35 cellular contexts compared by ENCODE assay signal in the genomic region with DNA sequence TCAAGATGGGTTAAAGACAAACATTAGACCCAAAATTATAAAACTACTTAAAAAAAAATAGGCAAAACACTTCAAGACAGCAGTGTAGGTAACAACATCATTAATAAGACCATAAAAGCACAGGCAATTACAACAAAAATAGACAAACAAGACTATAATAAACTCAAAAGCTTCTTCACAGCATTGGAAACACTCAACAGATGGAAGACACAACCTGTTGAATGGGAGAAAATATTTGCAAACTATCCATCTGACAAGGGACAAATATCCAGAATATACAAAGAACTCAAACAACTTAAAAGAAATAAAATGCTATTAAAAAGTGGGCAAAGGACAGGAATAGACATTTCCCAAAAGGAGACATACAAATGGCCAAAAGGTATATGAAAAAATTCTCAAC.
DNase-seq lines count a peak whose midpoint lies in the region; ATAC-seq and TF ChIP-seq lines count a peak whose summit lies in the region.
"Had no signal": no experiment of that assay in that cellular context is flagged by ENCODE, and none has a peak within 500 bp of the region (broad histone marks: within the 10 kb centered on the region; RNA-seq: fewer than 3 reads in every experiment).

No MANE protein-coding gene starts in this region.

- H3K9me3 Mint-ChIP-seq in activated CD4-positive, alpha-beta T cell treated with anti-CD3 and anti-CD28 coated beads, Interleukin-2, amount 10 ng/mL, durations not matched to agents 7 days and 5 days = no peaks in the 10 kb centered on the region
- peaks cover 21% of the 10 kb centered on the region for H3K9me3 Mint-ChIP-seq in activated naive CD4-positive, alpha-beta T cell treated with anti-CD3 and anti-CD28 coated beads, Interleukin-2, amount 50 U/mL, for 24 hours

- no peaks in the 10 kb centered on the region for H3K36me3 Mint-ChIP-seq in activated CD4-positive, alpha-beta T cell treated with anti-CD3 and anti-CD28 coated beads, Interleukin-2, amount 10 ng/mL, durations not matched to agents 7 days and 5 days (ENCODE audit: low read depth)
- H3K36me3 Mint-ChIP-seq in activated naive CD4-positive, alpha-beta T cell treated with anti-CD3 and anti-CD28 coated beads, Interleukin-2, amount 50 U/mL, for 24 hours = no peaks in the 10 kb centered on the region
- H3K36me3 Mint-ChIP-seq: CD14-positive monocyte; CD4-positive, alpha-beta memory T cell; CD4-positive, CD25-positive, alpha-beta regulatory T cell; CD8-positive, alpha-beta memory T cell; CD8-positive, alpha-beta T cell had no signal

- H3K36me3 ChIP-seq in HEK293 (ENCODE audit: control insufficient read depth in 2 of 2, insufficient read depth in 1 of 2, low read length in 2 of 2) (no peaks in the 10 kb centered on the region), urinary bladder (ENCODE audit: insufficient read depth) (no peaks in the 10 kb centered on the region)
- H3K36me3 ChIP-seq: BE2C; BLaER1; BLaER1 treated with 17β-estradiol and CSF1 and Interleukin-3, amounts not matched to agents 10 nM and 100 nM had no signal

- H3K27ac Mint-ChIP-seq in activated CD4-positive, alpha-beta T cell treated with anti-CD3 and anti-CD28 coated beads, Interleukin-2, amount 10 ng/mL, durations not matched to agents 7 days and 5 days = peak overlapping the region; percentile 38
- peak overlapping the region; percentile 71 for H3K27ac Mint-ChIP-seq in activated naive CD4-positive, alpha-beta T cell treated with anti-CD3 and anti-CD28 coated beads, Interleukin-2, amount 50 U/mL, for 24 hours
- H3K27ac Mint-ChIP-seq: B cell; CD14-positive monocyte; CD4-positive, alpha-beta memory T cell; CD4-positive, alpha-beta T cell; CD4-positive, CD25-positive, alpha-beta regulatory T cell; CD8-positive, alpha-beta memory T cell; CD8-positive, alpha-beta T cell had no signal

- CTCF ChIA-PET in activated CD4-positive, alpha-beta T cell treated with anti-CD3 and anti-CD28 coated beads, Interleukin-2, amount 10 ng/mL, durations not matched to agents 7 days and 5 days (lab: Charles Lee) = no interaction called here
- CTCF ChIA-PET in HEK293 (lab: Yijun Ruan, JAX) = no interaction called here

- no peak for DNase-seq in activated CD4-positive, alpha-beta T cell treated with anti-CD3 and anti-CD28 coated beads, Interleukin-2, amount 10 ng/mL, durations not matched to agents 7 days and 5 days
- no peak for DNase-seq in activated CD4-positive, alpha-beta T cell treated with anti-CD3 and anti-CD28 coated beads, Interleukin-2, amount 50 U/mL, for 4 hours
- DNase-seq in activated naive CD4-positive, alpha-beta T cell treated with Interleukin-2 at 50 U/mL for 16 hours = no peak
- DNase-seq in AG08396 (ENCODE audit: low spot score) = no peak
- DNase-seq: 8988T; ACHN; AML-193; BE2C; C1 segment of cervical spinal cord; Caco-2; Calu3; CD4-positive, alpha-beta memory T cell; CD4-positive, alpha-beta T cell; CD4-positive, CD25-positive, alpha-beta regulatory T cell; CD8-positive, alpha-beta memory T cell; CD8-positive, alpha-beta T cell; COR-L47; DMS 273 treated with DMSO at 0.1 percent for 48 hours; DMS153; DMS53; DMS79; DMS79 treated with DMSO at 0.1 percent for 48 hours; DND-41; EL had no signal

- no peaks in the 10 kb centered on the region for H3K4me1 ChIP-seq in HEK293 (ENCODE audit: control insufficient read depth, insufficient read depth, low read length)
- H3K4me1 ChIP-seq in urinary bladder (ENCODE audit: insufficient read depth) = no peaks in the 10 kb centered on the region
- H3K4me1 ChIP-seq: A549, BE2C, Caco-2 had no signal

- H3K27ac ChIP-seq in HEK293 (ENCODE audit: extremely low read depth, low read depth, low read length) (no peak overlapping the region), urinary bladder (ENCODE audit: low read depth) (peak overlapping the region; percentile 10)
- H3K27ac ChIP-seq: 22Rv1; A549; BLaER1; BLaER1 treated with 17β-estradiol and CSF1 and Interleukin-3, amounts not matched to agents 10 nM and 100 nM; C4-2B had no signal

- no peak overlapping the region for H3K4me3 Mint-ChIP-seq in activated CD4-positive, alpha-beta T cell treated with anti-CD3 and anti-CD28 coated beads, Interleukin-2, amount 10 ng/mL, durations not matched to agents 7 days and 5 days
- H3K4me3 Mint-ChIP-seq in activated naive CD4-positive, alpha-beta T cell treated with anti-CD3 and anti-CD28 coated beads, Interleukin-2, amount 50 U/mL, for 24 hours = no peak overlapping the region
- H3K4me3 Mint-ChIP-seq: B cell; CD14-positive monocyte; CD4-positive, alpha-beta memory T cell; CD4-positive, alpha-beta T cell; CD4-positive, CD25-positive, alpha-beta regulatory T cell; CD8-positive, alpha-beta memory T cell; CD8-positive, alpha-beta T cell had no signal

- no peak for TF ChIP-seq CTCF in HEK293 (tag by site-specific recombination; IDR thresholded peaks at IDR 0.05)

- ATAC-seq in GM18502 (IDR thresholded peaks at IDR 0.05; ENCODE audit: poor library complexity, unreplicated experiment) = no peak
- ATAC-seq: A549; CD8-positive, alpha-beta T cell had no signal

- H3K4me3 ChIP-seq in HEK293 (ENCODE audit: low read depth, low read length) = no peak overlapping the region
- H3K4me3 ChIP-seq in urinary bladder (ENCODE audit: low read depth, low read length) = no peak overlapping the region
- H3K4me3 ChIP-seq: A549; BLaER1; BLaER1 treated with 17β-estradiol and CSF1 and Interleukin-3, amounts not matched to agents 10 nM and 100 nM had no signal

- no peaks in the 10 kb centered on the region for H3K27me3 Mint-ChIP-seq in activated CD4-positive, alpha-beta T cell treated with anti-CD3 and anti-CD28 coated beads, Interleukin-2, amount 10 ng/mL, durations not matched to agents 7 days and 5 days
- H3K27me3 Mint-ChIP-seq in activated naive CD4-positive, alpha-beta T cell treated with anti-CD3 and anti-CD28 coated beads, Interleukin-2, amount 50 U/mL, for 24 hours = no peaks in the 10 kb centered on the region
- H3K27me3 Mint-ChIP-seq: B cell; CD4-positive, alpha-beta memory T cell; CD4-positive, alpha-beta T cell; CD4-positive, CD25-positive, alpha-beta regulatory T cell had no signal

- no peaks in the 10 kb centered on the region for H3K9me3 ChIP-seq in HEK293 (ENCODE audit: control insufficient read depth, insufficient read depth, low read depth, low read length)
- H3K9me3 ChIP-seq: A549, BE2C, BLaER1, Caco-2 had no signal

- H3K4me1 Mint-ChIP-seq in activated CD4-positive, alpha-beta T cell treated with anti-CD3 and anti-CD28 coated beads, Interleukin-2, amount 10 ng/mL, durations not matched to agents 7 days and 5 days = no peaks in the 10 kb centered on the region
- no peaks in the 10 kb centered on the region for H3K4me1 Mint-ChIP-seq in activated naive CD4-positive, alpha-beta T cell treated with anti-CD3 and anti-CD28 coated beads, Interleukin-2, amount 50 U/mL, for 24 hours
- H3K4me1 Mint-ChIP-seq: B cell; CD14-positive monocyte; CD4-positive, alpha-beta memory T cell; CD4-positive, CD25-positive, alpha-beta regulatory T cell; CD8-positive, alpha-beta memory T cell had no signal

- POLR2A ChIA-PET in activated CD4-positive, alpha-beta T cell treated with anti-CD3 and anti-CD28 coated beads, Interleukin-2, amount 10 ng/mL, durations not matched to agents 7 days and 5 days (lab: Charles Lee) = no interaction called here
- POLR2A ChIA-PET in HEK293 (lab: Yijun Ruan, JAX) = no interaction called here

TF ChIP-seq in HEK293, 187 proteins besides CTCF, POLR2A, EP300 and RAD21 (continues in another document):
- TF ChIP-seq SCRT2 (tag by site-specific recombination; IDR thresholded peaks at IDR 0.05) (peak; percentile 89), ZNF624 (tag by site-specific recombination; IDR thresholded peaks at IDR 0.05) (no peak), ZEB2 (tag by site-specific recombination; IDR thresholded peaks at IDR 0.05) (no peak), SCRT1 (tag by site-specific recombination; IDR thresholded peaks at IDR 0.05; ENCODE audit: borderline replicate concordance) (peak; percentile 93), KLF7 (tag by site-specific recombination; IDR thresholded peaks at IDR 0.05; ENCODE audit: borderline replicate concordance) (no peak), ZNF239 (tag by site-specific recombination; IDR thresholded peaks at IDR 0.05) (no peak), SP2 (tag by site-specific recombination; IDR thresholded peaks at IDR 0.05) (no peak), ZNF561 (tag by site-specific recombination; IDR thresholded peaks at IDR 0.05; ENCODE audit: borderline replicate concordance) (no peak), ZFP3 (tag by site-specific recombination; IDR thresholded peaks at IDR 0.05; ENCODE audit: low read depth) (no peak), OVOL3 (tag by site-specific recombination; IDR thresholded peaks at IDR 0.05) (no peak)
- TF ChIP-seq, protein P1, sequence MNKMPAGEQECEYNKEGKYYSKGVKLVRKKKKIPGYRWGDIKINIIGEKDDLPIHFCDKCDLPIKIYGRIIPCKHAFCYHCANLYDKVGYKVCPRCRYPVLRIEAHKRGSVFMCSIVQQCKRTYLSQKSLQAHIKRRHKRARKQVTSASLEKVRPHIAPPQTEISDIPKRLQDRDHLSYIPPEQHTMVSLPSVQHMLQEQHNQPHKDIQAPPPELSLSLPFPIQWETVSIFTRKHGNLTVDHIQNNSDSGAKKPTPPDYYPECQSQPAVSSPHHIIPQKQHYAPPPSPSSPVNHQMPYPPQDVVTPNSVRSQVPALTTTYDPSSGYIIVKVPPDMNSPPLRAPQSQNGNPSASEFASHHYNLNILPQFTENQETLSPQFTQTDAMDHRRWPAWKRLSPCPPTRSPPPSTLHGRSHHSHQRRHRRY (tag by site-specific recombination; IDR thresholded peaks at IDR 0.05) = no peak
- TF ChIP-seq, protein P2, sequence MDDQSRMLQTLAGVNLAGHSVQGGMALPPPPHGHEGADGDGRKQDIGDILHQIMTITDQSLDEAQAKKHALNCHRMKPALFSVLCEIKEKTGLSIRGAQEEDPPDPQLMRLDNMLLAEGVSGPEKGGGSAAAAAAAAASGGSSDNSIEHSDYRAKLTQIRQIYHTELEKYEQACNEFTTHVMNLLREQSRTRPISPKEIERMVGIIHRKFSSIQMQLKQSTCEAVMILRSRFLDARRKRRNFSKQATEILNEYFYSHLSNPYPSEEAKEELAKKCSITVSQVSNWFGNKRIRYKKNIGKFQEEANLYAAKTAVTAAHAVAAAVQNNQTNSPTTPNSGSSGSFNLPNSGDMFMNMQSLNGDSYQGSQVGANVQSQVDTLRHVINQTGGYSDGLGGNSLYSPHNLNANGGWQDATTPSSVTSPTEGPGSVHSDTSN (CRISPR knock-in tag; IDR thresholded peaks at IDR 0.05) = no peak
